In genomic region chr2:240624950-240625621, GRCh38 we compare ENCODE assay signal across 8 cellular contexts. TPM values are rescaled to one million over a fixed set of nuclear protein-coding genes. Genes with fewer than 3 reads are reported as not detected.
DNase-seq lines count a peak whose midpoint lies in the region; ATAC-seq and TF ChIP-seq lines count a peak whose summit lies in the region.

GPR35 (plus strand) TSS chr2:240625480; CDS start chr2:240629953, 4,473 bp downstream.

- no peaks in the 10 kb centered on the region for H3K9me3 ChIP-seq in lung (ENCODE audit: control insufficient read depth in 2 of 2, insufficient read depth in 1 of 2, low read length in 1 of 2)

- H3K4me3 Mint-ChIP-seq in activated naive CD8-positive, alpha-beta T cell treated with anti-CD3 and anti-CD28 coated beads for 36 hours = peak within 1 kb of the TSS; percentile 75

- peak; percentile 39 to 90 (median 63) for DNase-seq in T-helper 2 cell
- peak; percentile 86 for DNase-seq in activated naive CD8-positive, alpha-beta T cell treated with anti-CD3 and anti-CD28 coated beads for 36 hours
- DNase-seq in lung (ENCODE audit: low spot score) = no peak
- peak; percentile 89 for DNase-seq in stimulated activated CD8-positive, alpha-beta memory T cell treated with anti-CD3 and anti-CD28 coated beads, Interleukin-4, amount 100 ng/mL, for 48 hours
- no peak for DNase-seq in NCI-H1417 treated with DMSO at 0.1 percent for 48 hours (lab: John Stamatoyannopoulos, UW)
- DNase-seq in NCI-H446 treated with DMSO at 0.1 percent for 48 hours (lab: John Stamatoyannopoulos, UW) = no peak
- DNase-seq in ureter (ENCODE audit: low spot score) = no peak

- no peak within 1 kb of the TSS for H3K4me3 ChIP-seq in lung

- no peaks in the 10 kb centered on the region for H3K4me1 ChIP-seq in lung (ENCODE audit: control insufficient read depth in 2 of 2, insufficient read depth in 2 of 2, low read length in 2 of 2)

- H3K36me3 Mint-ChIP-seq in activated naive CD8-positive, alpha-beta T cell treated with anti-CD3 and anti-CD28 coated beads for 36 hours = peaks cover 7% of the 10 kb centered on the region

- H3K27me3 Mint-ChIP-seq in activated naive CD8-positive, alpha-beta T cell treated with anti-CD3 and anti-CD28 coated beads for 36 hours = no peaks in the 10 kb centered on the region

- H3K4me1 Mint-ChIP-seq in activated naive CD8-positive, alpha-beta T cell treated with anti-CD3 and anti-CD28 coated beads for 36 hours = peaks cover 55% of the 10 kb centered on the region

- peak within 1 kb of the TSS; percentile 86 for H3K27ac Mint-ChIP-seq in activated naive CD8-positive, alpha-beta T cell treated with anti-CD3 and anti-CD28 coated beads for 36 hours

- no peak for TF ChIP-seq CTCF in lung (IDR thresholded peaks at IDR 0.05; ENCODE audit: control extremely low read depth, extremely low read depth)

- H3K36me3 ChIP-seq in lung (ENCODE audit: control insufficient read depth in 2 of 2, insufficient read depth in 2 of 2, low read length in 2 of 2) = no peaks in the 10 kb centered on the region

- H3K27me3 ChIP-seq in lung (ENCODE audit: control insufficient read depth, insufficient read depth) = no peaks in the 10 kb centered on the region

- H3K9me3 Mint-ChIP-seq in activated naive CD8-positive, alpha-beta T cell treated with anti-CD3 and anti-CD28 coated beads for 36 hours = peaks cover 2% of the 10 kb centered on the region

- WGBS in lung, 2 donors = 31 to 36% methylated on average over 23 of the region's 23 CpGs

- peak within 1 kb of the TSS in 1 of 2 donors; percentile 71 for H3K27ac ChIP-seq in lung (ENCODE audit: low read depth in 1 of 2, low read length in 1 of 2)

- ATAC-seq in GM21528 (IDR thresholded peaks at IDR 0.05; ENCODE audit: low FRiP score, unreplicated experiment) = peak; percentile 15
- peak; percentile 22 for ATAC-seq in lung (ENCODE audit: insufficient read depth, low FRiP score)

RNA-seq across cellular contexts. Expression of gene GPR35, which starts in this region (rescaled TPM):
- total RNA-seq in activated naive CD8-positive, alpha-beta T cell treated with anti-CD3 and anti-CD28 coated beads for 36 hours = 1 to 10 TPM; 7.6 to 7.8 TPM
- 1 to 10 TPM; 2.3 to 4.4 TPM for total RNA-seq in lung
- polyA plus RNA-seq in lung = 10 to 100 TPM in 1 of 2 donors, 1 to 10 TPM in 1; 3.9 to 10.3 TPM
- 1.6 TPM for total RNA-seq in ureter

Comparison
In these comparisons a context has a peak if more than half of its experiments do, and no peak if none do; other contexts are left out.
1. DNase-seq: peak in T-helper 2 cell (5 of 5), activated naive CD8-positive, alpha-beta T cell treated with anti-CD3 and anti-CD28 coated beads for 36 hours (single experiment) and stimulated activated CD8-positive, alpha-beta memory T cell treated with anti-CD3 and anti-CD28 coated beads, Interleukin-4, amount 100 ng/mL, for 48 hours (single experiment); none in lung (single experiment), NCI-H1417 treated with DMSO at 0.1 percent for 48 hours (single experiment), NCI-H446 treated with DMSO at 0.1 percent for 48 hours (single experiment) and ureter (single experiment).